ENCODE assay signal across 22 cellular contexts in genomic region chr1:229336345-229336744, GRCh38. TPM values are rescaled to one million over a fixed set of nuclear protein-coding genes. Genes with fewer than 3 reads are reported as not detected.
DNase-seq lines count a peak whose midpoint lies in the region; ATAC-seq, FAIRE-seq and TF ChIP-seq lines count a peak whose summit lies in the region.
"Had no signal": no experiment of that assay in that cellular context is flagged by ENCODE, and none has a peak within 500 bp of the region (broad histone marks: within the 10 kb centered on the region; RNA-seq: fewer than 3 reads in every experiment).

No MANE protein-coding gene starts in this region.

- no TSS peak for BruUV-seq in Caco-2 (replicated peaks; lab: Mats Ljungman, UMichigan)

- H3K4me1 ChIP-seq in Caco-2 (peaks cover 13% of the 10 kb centered on the region; the same call in 1 of the 2 replicates), body of pancreas (peaks cover 3% of the 10 kb centered on the region)

- H3K27ac ChIP-seq in body of pancreas: no peak overlapping the region
- H3K27ac ChIP-seq: 22Rv1, heart left ventricle had no signal

- no peak overlapping the region for H3K4me3 Mint-ChIP-seq in Caco-2 (ENCODE audit: unreplicated experiment)
- H3K4me3 Mint-ChIP-seq in dendritic cell treated with granulocyte-macrophage colony-stimulating factor and Interleukin-4, amounts not matched to agents 40 ng/mL and 50 ng/mL, for 4 days: no peak overlapping the region
- H3K4me3 Mint-ChIP-seq: activated CD4-positive, alpha-beta T cell treated with anti-CD3 and anti-CD28 coated beads for 36 hours had no signal

- no peak for TF ChIP-seq CTCF in Caco-2 (IDR thresholded peaks at IDR 0.05; ENCODE audit: insufficient read depth in 1 of 2, low read depth in 1 of 2, low read length in 1 of 2, severe bottlenecking in 1 of 2, unreplicated experiment in 1 of 2)
- TF ChIP-seq CTCF in body of pancreas (IDR thresholded peaks at IDR 0.05): no peak

- H3K9me3 Mint-ChIP-seq in Caco-2 (ENCODE audit: unreplicated experiment): no peaks in the 10 kb centered on the region
- peaks cover 9% of the 10 kb centered on the region for H3K9me3 Mint-ChIP-seq in dendritic cell treated with granulocyte-macrophage colony-stimulating factor and Interleukin-4, amounts not matched to agents 40 ng/mL and 50 ng/mL, for 4 days

- peak; percentile 42 for DNase-seq in DMS 273 (lab: John Stamatoyannopoulos, UW; ENCODE audit: unreplicated experiment)
- DNase-seq in DMS 273 treated with DMSO at 0.1 percent for 48 hours (lab: John Stamatoyannopoulos, UW): no peak
- no peak for DNase-seq in Caco-2
- DNase-seq in NCI-H82 (lab: John Stamatoyannopoulos, UW): peak; percentile 66
- DNase-seq in GF-D8 (lab: John Stamatoyannopoulos, UW): no peak
- DNase-seq in H54 (ENCODE audit: insufficient read length, low spot score): no peak
- no peak for DNase-seq in body of pancreas
- DNase-seq: activated CD4-positive, alpha-beta T cell treated with anti-CD3 and anti-CD28 coated beads for 36 hours; activated naive CD4-positive, alpha-beta T cell treated with anti-CD3 and anti-CD28 coated beads, Interleukin-2, amount 50 U/mL, for 16 hours; anterior cingulate cortex; caudate nucleus; GOT3; heart left ventricle; naive B cell; NCI-H146; NCI-H748 treated with DMSO at 0.1 percent for 48 hours; nucleus accumbens; SIG-M5; T-helper 1 cell had no signal

- no peaks in the 10 kb centered on the region; the same call in 1 of the 2 replicates for H3K36me3 ChIP-seq in Caco-2 (ENCODE audit: control insufficient read depth, insufficient read depth, low read length)
- H3K36me3 ChIP-seq in body of pancreas (replicated peaks in 1 of 2; ENCODE audit: insufficient read depth in 1 of 2, low read depth in 2 of 2): no peaks in the 10 kb centered on the region

- POLR2A ChIA-PET in Caco-2 (lab: Charles Lee): no interaction called here

- H3K4me1 Mint-ChIP-seq in Caco-2 (ENCODE audit: low read depth, unreplicated experiment): peaks cover 14% of the 10 kb centered on the region
- H3K4me1 Mint-ChIP-seq in dendritic cell treated with granulocyte-macrophage colony-stimulating factor and Interleukin-4, amounts not matched to agents 40 ng/mL and 50 ng/mL, for 4 days (ENCODE audit: low read depth): peaks cover 51% of the 10 kb centered on the region

- H3K4me3 ChIP-seq in Caco-2 (ENCODE audit: low read depth, low read length) (no peak overlapping the region), body of pancreas (no peak overlapping the region)
- H3K4me3 ChIP-seq: heart left ventricle had no signal

- FAIRE-seq in H54 (lab: Jason Lieb, UNC): no peak

- H3K36me3 Mint-ChIP-seq in Caco-2 (ENCODE audit: insufficient read depth, unreplicated experiment): peaks cover 15% of the 10 kb centered on the region
- H3K36me3 Mint-ChIP-seq in dendritic cell treated with granulocyte-macrophage colony-stimulating factor and Interleukin-4, amounts not matched to agents 40 ng/mL and 50 ng/mL, for 4 days (ENCODE audit: low read depth): peaks cover 54% of the 10 kb centered on the region
- H3K36me3 Mint-ChIP-seq: naive B cell had no signal

- no peaks in the 10 kb centered on the region; the same call in 1 of the 2 replicates for H3K9me3 ChIP-seq in Caco-2
- no peaks in the 10 kb centered on the region for H3K9me3 ChIP-seq in body of pancreas

- no peak for ATAC-seq in body of pancreas
- ATAC-seq: activated CD4-positive, alpha-beta T cell treated with anti-CD3 and anti-CD28 coated beads for 36 hours; heart left ventricle; Panc1 had no signal

- CTCF ChIA-PET in Caco-2 (lab: Charles Lee): no interaction called here

- peak overlapping the region; percentile 26 for H3K27ac Mint-ChIP-seq in Caco-2 (ENCODE audit: unreplicated experiment)
- H3K27ac Mint-ChIP-seq in dendritic cell treated with granulocyte-macrophage colony-stimulating factor and Interleukin-4, amounts not matched to agents 40 ng/mL and 50 ng/mL, for 4 days: peak overlapping the region; percentile 13
- H3K27ac Mint-ChIP-seq: activated CD4-positive, alpha-beta T cell treated with anti-CD3 and anti-CD28 coated beads for 36 hours had no signal

- WGBS in body of pancreas, 2 donors: 92 to 96% methylated on average over 3 of the region's 3 CpGs

- H3K27me3 ChIP-seq in Caco-2 (replicated peaks; ENCODE audit: control insufficient read depth, insufficient read depth, low read length) (no peaks in the 10 kb centered on the region), body of pancreas (no peaks in the 10 kb centered on the region)
- H3K27me3 ChIP-seq: heart left ventricle had no signal

- no peak for TF ChIP-seq POLR2A in H54 (IDR thresholded peaks at IDR 0.05; ENCODE audit: low read depth, low read length)
- TF ChIP-seq POLR2A in body of pancreas (IDR thresholded peaks at IDR 0.05): no peak

- intact Hi-C loops in Caco-2 (cut with micrococcal nuclease; ENCODE audit: unreplicated experiment): no loop called here
- intact Hi-C loops in dendritic cell treated with granulocyte-macrophage colony-stimulating factor and Interleukin-4, amounts not matched to agents 40 ng/mL and 50 ng/mL, for 4 days (cut with micrococcal nuclease): no loop called here
- intact Hi-C loops in body of pancreas (cut with DNase I): no loop called here

- no peaks in the 10 kb centered on the region for H3K27me3 Mint-ChIP-seq in Caco-2 (ENCODE audit: insufficient read depth, unreplicated experiment)
- H3K27me3 Mint-ChIP-seq in dendritic cell treated with granulocyte-macrophage colony-stimulating factor and Interleukin-4, amounts not matched to agents 40 ng/mL and 50 ng/mL, for 4 days: no peaks in the 10 kb centered on the region
- H3K27me3 Mint-ChIP-seq: activated CD4-positive, alpha-beta T cell treated with anti-CD3 and anti-CD28 coated beads for 36 hours; naive B cell had no signal

RNA-seq across cellular contexts. Expression of gene CCSAP, which starts 6.5 kb away (rescaled TPM):
- 11.3 and 11.5 TPM in 2 replicates for total RNA-seq in Caco-2 (2022)
- total RNA-seq in body of pancreas: 1 to 10 TPM; 1.6 to 2.0 TPM

Comparison
In these comparisons a context has a peak if more than half of its experiments do, and no peak if none do; other contexts are left out.
1. DNase-seq: peak in DMS 273 (single experiment) and NCI-H82 (single experiment); none in DMS 273 treated with DMSO at 0.1 percent for 48 hours (single experiment), Caco-2 (0 of 2), GF-D8 (single experiment), H54 (single experiment) and body of pancreas (0 of 4).